In genomic region chr12:113500662-113501435, GRCh38 we compare ENCODE assay signal across 22 cellular contexts.
DNase-seq lines count a peak whose midpoint lies in the region; ATAC-seq lines count a peak whose summit lies in the region.
"Had no signal": no experiment of that assay in that cellular context is flagged by ENCODE, and none has a peak within 500 bp of the region (broad histone marks: within the 10 kb centered on the region; RNA-seq: fewer than 3 reads in every experiment).

No MANE protein-coding gene starts in this region.

- no peaks in the 10 kb centered on the region for H3K36me3 ChIP-seq in NT2/D1 (ENCODE audit: insufficient read depth, insufficient read length, low read length)
- H3K36me3 ChIP-seq: Peyer's patch, right lobe of liver, transverse colon had no signal

- no peak overlapping the region for H3K4me3 ChIP-seq in NT2/D1 (ENCODE audit: insufficient read length, low read depth)
- H3K4me3 ChIP-seq: Peyer's patch, right lobe of liver, transverse colon had no signal

- no peaks in the 10 kb centered on the region for H3K27me3 ChIP-seq in NT2/D1 (ENCODE audit: insufficient read depth, insufficient read length)
- H3K27me3 ChIP-seq: Peyer's patch, right lobe of liver had no signal

- DNase-seq in NCI-H748 (lab: John Stamatoyannopoulos, UW; ENCODE audit: unreplicated experiment) (peak; percentile 69), NCI-H748 treated with DMSO at 0.1 percent for 48 hours (lab: John Stamatoyannopoulos, UW) (no peak), NT2/D1 (ENCODE audit: low read depth, low spot score) (peak; percentile 70), head of caudate nucleus (peak in 39 of 42 donors; percentile 4 to 78 (median 40)), NCI-H146 treated with DMSO at 0.1 percent for 48 hours (lab: John Stamatoyannopoulos, UW; ENCODE audit: unreplicated experiment) (no peak), KBM-7 (no peak)
- DNase-seq: activated B cell treated with CpG ODN at 0.5 μM for 24 hours; activated CD4-positive, alpha-beta T cell treated with anti-CD3 and anti-CD28 coated beads, Interleukin-2, amount 50 U/mL, for 4 hours; activated naive CD4-positive, alpha-beta T cell treated with anti-CD3 and anti-CD28 coated beads for 36 hours; CD4-positive, CD25-positive, alpha-beta regulatory T cell; effector CD4-positive, alpha-beta T cell; left cardiac atrium; NCI-H2081; Peyer's patch; right lobe of liver; SHP77 treated with DMSO at 0.1 percent for 48 hours; stimulated activated CD4-positive, alpha-beta T cell treated with anti-CD3 and anti-CD28 coated beads, Interleukin-2, amount 100 ng/mL, for 48 hours; T-helper 9 cell; transverse colon had no signal

- H3K9me3 ChIP-seq in NT2/D1 (ENCODE audit: insufficient read depth, low read length) = no peaks in the 10 kb centered on the region
- H3K9me3 ChIP-seq: Peyer's patch, right lobe of liver, transverse colon had no signal

- in situ Hi-C loops in KBM-7 (cut with MboI; ENCODE audit: low pct_unique_long_range_greater_than_20kb, low sequenced_read_pairs) = no loop called here

- ATAC-seq in GM21737 (IDR thresholded peaks at IDR 0.05; ENCODE audit: unreplicated experiment) (no peak), HG03196 (IDR thresholded peaks at IDR 0.05; ENCODE audit: unreplicated experiment) (no peak)
- ATAC-seq: HCT116, left cardiac atrium, right lobe of liver had no signal

- intact Hi-C loops in head of caudate nucleus (cut with DNase I) = no loop called here

- peaks cover 13% of the 10 kb centered on the region for H3K4me1 ChIP-seq in NT2/D1 (ENCODE audit: insufficient read depth, insufficient read length)
- H3K4me1 ChIP-seq: Peyer's patch, right lobe of liver, transverse colon had no signal

- peak overlapping the region; percentile 43 for H3K9ac ChIP-seq in NT2/D1 (ENCODE audit: insufficient read length, low read depth)

Comparison
In these comparisons a context has a peak if more than half of its experiments do, and no peak if none do; other contexts are left out.
1. DNase-seq: peak in NCI-H748 (single experiment), NT2/D1 (single experiment) and head of caudate nucleus (39 of 42); none in NCI-H748 treated with DMSO at 0.1 percent for 48 hours (single experiment), NCI-H146 treated with DMSO at 0.1 percent for 48 hours (single experiment) and KBM-7 (single experiment).